8 cellular contexts compared by ENCODE assay signal in genomic region chr14:59632381-59632780, GRCh38. TPM values are rescaled to one million over a fixed set of nuclear protein-coding genes. Genes with fewer than 3 reads are reported as not detected.
DNase-seq lines count a peak whose midpoint lies in the region; ATAC-seq and TF ChIP-seq lines count a peak whose summit lies in the region.

No MANE protein-coding gene starts in this region.

- ATAC-seq in activated T-cell treated with anti-CD3 and anti-CD28 coated beads, Interleukin-2, amount 50 U/mL, for 72 hours (replicated peaks in 1 of 2): peak in 1 of 2 donors; percentile 41
- peak; percentile 75 for ATAC-seq in SK-N-SH treated with all-trans-retinoic acid at 6 μM for 48 hours
- ATAC-seq in HG03342 (IDR thresholded peaks at IDR 0.05; ENCODE audit: unreplicated experiment): no peak

- H3K4me2 ChIP-seq in KMS-11: no peak overlapping the region

- TF ChIP-seq CTCF in KMS-11 (conservative IDR thresholded peaks at IDR 0.05; ENCODE audit: low read depth, low read length): peak; percentile 47

- H3K27ac ChIP-seq in KMS-11: no peak overlapping the region

- H3K27me3 Mint-ChIP-seq in activated T-cell treated with anti-CD3 and anti-CD28 coated beads, Interleukin-2, amount 50 U/mL, for 72 hours (ENCODE audit: low read depth): peaks cover 38% of the 10 kb centered on the region

- no peak overlapping the region for H2AFZ ChIP-seq in KMS-11 (ENCODE audit: low read depth)

- H4K20me1 ChIP-seq in KMS-11 (ENCODE audit: insufficient read depth): no peaks in the 10 kb centered on the region

- H3K36me3 ChIP-seq in KMS-11 (ENCODE audit: insufficient read depth): no peaks in the 10 kb centered on the region

- no peak overlapping the region for H3K9ac ChIP-seq in KMS-11

- no peaks in the 10 kb centered on the region for H3K4me1 Mint-ChIP-seq in activated T-cell treated with anti-CD3 and anti-CD28 coated beads, Interleukin-2, amount 50 U/mL, for 72 hours (ENCODE audit: low read depth)

- H3K79me2 ChIP-seq in KMS-11 (ENCODE audit: insufficient read depth, low read depth): no peaks in the 10 kb centered on the region

- no peaks in the 10 kb centered on the region for H3K4me1 ChIP-seq in KMS-11 (ENCODE audit: low read depth, poor library complexity, severe bottlenecking)

- no peak overlapping the region for H3K27ac Mint-ChIP-seq in activated T-cell treated with anti-CD3 and anti-CD28 coated beads, Interleukin-2, amount 50 U/mL, for 72 hours

- H3K4me3 ChIP-seq in KMS-11 (IDR thresholded peaks at IDR 0.05; ENCODE audit: insufficient read depth, low read depth, low read length): no peak overlapping the region

- no peaks in the 10 kb centered on the region for H3K27me3 ChIP-seq in KMS-11 (ENCODE audit: insufficient read depth, low read depth)

- no peak overlapping the region for H3K4me3 Mint-ChIP-seq in activated T-cell treated with anti-CD3 and anti-CD28 coated beads, Interleukin-2, amount 50 U/mL, for 72 hours

- peak; percentile 17 to 23 for DNase-seq in activated T-cell treated with anti-CD3 and anti-CD28 coated beads, Interleukin-2, amount 50 U/mL, for 72 hours
- DNase-seq in activated T-cell treated with anti-CD3 and anti-CD28 coated beads, Interleukin-2, amount 50 U/mL, for 1 hour: no peak
- peak; percentile 61 for DNase-seq in islet precursor cell
- DNase-seq in DMS153 treated with DMSO at 0.1 percent for 48 hours (lab: John Stamatoyannopoulos, UW; ENCODE audit: unreplicated experiment): no peak
- no peak for DNase-seq in activated CD8-positive, alpha-beta memory T cell treated with anti-CD3 and anti-CD28 coated beads, Interleukin-2, amount 50 U/mL, for 4 hours

- no peaks in the 10 kb centered on the region for H3K36me3 Mint-ChIP-seq in activated T-cell treated with anti-CD3 and anti-CD28 coated beads, Interleukin-2, amount 50 U/mL, for 72 hours (ENCODE audit: insufficient read depth in 2 of 2)

- no peaks in the 10 kb centered on the region for H3K9me3 Mint-ChIP-seq in activated T-cell treated with anti-CD3 and anti-CD28 coated beads, Interleukin-2, amount 50 U/mL, for 72 hours

TF ChIP-seq in SK-N-SH treated with all-trans-retinoic acid at 6 μM for 48 hours, 23 proteins besides CTCF, POLR2A, EP300 and RAD21:
- TF ChIP-seq CSDC2 (CRISPR knock-in tag; IDR thresholded peaks at IDR 0.05): no peak
- no peak for TF ChIP-seq RARB (CRISPR knock-in tag; IDR thresholded peaks at IDR 0.05)

RNA-seq across cellular contexts. Expression of gene CCDC175, which starts 55.8 kb away (rescaled TPM):
- total RNA-seq in activated T-cell treated with anti-CD3 and anti-CD28 coated beads, Interleukin-2, amount 50 U/mL, for 72 hours: not detected

Comparison
In these comparisons a context has a peak if more than half of its experiments do, and no peak if none do; other contexts are left out.
1. DNase-seq: peak in activated T-cell treated with anti-CD3 and anti-CD28 coated beads, Interleukin-2, amount 50 U/mL, for 72 hours (2 of 2) and islet precursor cell (single experiment); none in activated T-cell treated with anti-CD3 and anti-CD28 coated beads, Interleukin-2, amount 50 U/mL, for 1 hour (single experiment), DMS153 treated with DMSO at 0.1 percent for 48 hours (single experiment) and activated CD8-positive, alpha-beta memory T cell treated with anti-CD3 and anti-CD28 coated beads, Interleukin-2, amount 50 U/mL, for 4 hours (single experiment).